In genomic region chr12:31821484-31821883, GRCh38 we compare ENCODE assay signal across 32 cellular contexts.
DNase-seq lines count a peak whose midpoint lies in the region; ATAC-seq, FAIRE-seq and TF ChIP-seq lines count a peak whose summit lies in the region.
"Had no signal": no experiment of that assay in that cellular context is flagged by ENCODE, and none has a peak within 500 bp of the region (broad histone marks: within the 10 kb centered on the region; RNA-seq: fewer than 3 reads in every experiment).

No MANE protein-coding gene starts in this region.

- no peak overlapping the region for H3K18ac ChIP-seq in mesendoderm (ENCODE audit: low read length)

- TF ChIP-seq CTCF in OCI-LY1 (IDR thresholded peaks at IDR 0.05; ENCODE audit: low read length), result no peak
- no peak for TF ChIP-seq CTCF in GM12878 (IDR thresholded peaks at IDR 0.05 in 2 of 3, conservative IDR thresholded peaks at IDR 0.05 in 1 of 3; ENCODE audit: control insufficient read depth in 2 of 3, extremely low read depth in 1 of 3, insufficient read depth in 1 of 3, low read depth in 3 of 3, low read length in 3 of 3)

- H3K4me1 ChIP-seq in OCI-LY1 (ENCODE audit: insufficient read depth, low read length, severe bottlenecking) (peaks cover 18% of the 10 kb centered on the region), GM12878 (ENCODE audit: control insufficient read depth, insufficient read depth, low read length) (no peaks in the 10 kb centered on the region), mesendoderm (ENCODE audit: control insufficient read depth, low read depth, low read length) (no peaks in the 10 kb centered on the region)
- no peaks in the 10 kb centered on the region for H3K4me1 ChIP-seq in effector memory CD4-positive, alpha-beta T cell (ENCODE audit: control insufficient read depth, insufficient read depth, low read length, poor library complexity, severe bottlenecking)
- H3K4me1 ChIP-seq: A549, BE2C, BLaER1, Caco-2 had no signal

- no peak overlapping the region for H3K27ac Mint-ChIP-seq in stimulated activated naive B cell treated with anti-CD40 and anti-IgM and Interleukin-4, amounts not matched to agents 10 μg/mL and 1 μg/mL and 100 μg/mL, for 72 hours
- H3K27ac Mint-ChIP-seq: B cell; CD14-positive monocyte; CD4-positive, alpha-beta memory T cell; CD4-positive, alpha-beta T cell; CD8-positive, alpha-beta T cell had no signal

- H3K23ac ChIP-seq in mesendoderm (ENCODE audit: low read length), result no peak overlapping the region

- no peak overlapping the region for H4K5ac ChIP-seq in mesendoderm (ENCODE audit: low read length)

- no peak overlapping the region for H2BK5ac ChIP-seq in mesendoderm (ENCODE audit: low read length)

- H4K8ac ChIP-seq in mesendoderm (ENCODE audit: low read depth, low read length), result no peak overlapping the region

- FAIRE-seq in GM12878 (lab: Jason Lieb, UNC), result no peak
- FAIRE-seq: A204.1, A549, D721Med had no signal

- no peak overlapping the region for H2AK5ac ChIP-seq in mesendoderm (ENCODE audit: low read length)

- H3K27me3 Mint-ChIP-seq in stimulated activated naive B cell treated with anti-CD40 and anti-IgM and Interleukin-4, amounts not matched to agents 10 μg/mL and 1 μg/mL and 100 μg/mL, for 72 hours, result no peaks in the 10 kb centered on the region
- H3K27me3 Mint-ChIP-seq: B cell; CD4-positive, alpha-beta memory T cell; CD4-positive, alpha-beta T cell; CD4-positive, CD25-positive, alpha-beta regulatory T cell had no signal

- in situ Hi-C loops in GM12878 (cut with MboI), result no loop called here

- H3K79me2 ChIP-seq in OCI-LY1 (ENCODE audit: insufficient read depth, low read length) (no peaks in the 10 kb centered on the region), GM12878 (ENCODE audit: control insufficient read depth, insufficient read depth, low read length) (no peaks in the 10 kb centered on the region), mesendoderm (ENCODE audit: control insufficient read depth, insufficient read depth, low read length) (no peaks in the 10 kb centered on the region)

- no peak for ATAC-seq in GM12878
- ATAC-seq in stimulated activated naive B cell treated with anti-CD40 and anti-IgM and Interleukin-4, amounts not matched to agents 10 μg/mL and 1 μg/mL and 100 μg/mL, for 72 hours (replicated peaks), result peak; percentile 54 to 62
- ATAC-seq: A549; CD8-positive, alpha-beta T cell had no signal

- no peak overlapping the region for H3K4ac ChIP-seq in mesendoderm (ENCODE audit: low read depth, low read length)

- H3K4me3 ChIP-seq in OCI-LY1 (ENCODE audit: low read depth, low read length, poor library complexity, severe bottlenecking) (no peak overlapping the region), GM12878 (no peak overlapping the region), mesendoderm (ENCODE audit: low read length) (no peak overlapping the region)
- no peak overlapping the region for H3K4me3 ChIP-seq in effector memory CD4-positive, alpha-beta T cell (ENCODE audit: insufficient read depth, low read depth, low read length, poor library complexity, severe bottlenecking)
- H3K4me3 ChIP-seq: A549; BLaER1; BLaER1 treated with 17β-estradiol and CSF1 and Interleukin-3, amounts not matched to agents 10 nM and 100 nM had no signal

- H3K9me3 ChIP-seq in OCI-LY1 (ENCODE audit: low read length), result peaks cover 8% of the 10 kb centered on the region
- peaks cover 2% of the 10 kb centered on the region; the same call in 2 of the 3 replicates for H3K9me3 ChIP-seq in GM12878 (replicated peaks; ENCODE audit: control insufficient read depth, insufficient read depth, low read length)
- H3K9me3 ChIP-seq in effector memory CD4-positive, alpha-beta T cell (ENCODE audit: control insufficient read depth, low read length), result no peaks in the 10 kb centered on the region
- H3K9me3 ChIP-seq: BE2C had no signal

- no peak overlapping the region for H3K4me3 Mint-ChIP-seq in stimulated activated naive B cell treated with anti-CD40 and anti-IgM and Interleukin-4, amounts not matched to agents 10 μg/mL and 1 μg/mL and 100 μg/mL, for 72 hours
- H3K4me3 Mint-ChIP-seq: B cell; CD14-positive monocyte; CD4-positive, alpha-beta memory T cell; CD4-positive, alpha-beta T cell; CD4-positive, CD25-positive, alpha-beta regulatory T cell; CD8-positive, alpha-beta memory T cell; CD8-positive, alpha-beta T cell had no signal

- WGBS in GM12878 (ENCODE audit: insufficient coverage, insufficient replicate concordance, low lambda C conversion rate, missing lambda C conversion rate), result 81% methylated on average over 3 of the region's 3 CpGs
- WGBS in mesendoderm (ENCODE audit: extremely low coverage, insufficient coverage, low lambda C conversion rate), result no CpG with 5 or more reads among the region's 3 CpGs

- intact Hi-C loops in GM12878 (cut with micrococcal nuclease; ENCODE audit: unreplicated experiment), result no loop called here
- intact Hi-C loops in head of caudate nucleus (cut with DNase I), result no loop called here

- POLR2A ChIA-PET in GM12878 (lab: Charles Lee), result no interaction called here

- H2AFZ ChIP-seq in OCI-LY1 (ENCODE audit: low read length) (no peak overlapping the region), GM12878 (ENCODE audit: control insufficient read depth, low read depth, low read length) (no peak overlapping the region)

- H3F3A ChIP-seq in OCI-LY1 (ENCODE audit: insufficient read depth, low read length), result no peaks in the 10 kb centered on the region

- peaks cover 6 to 7% of the 10 kb centered on the region in 2 donors for H3K9me3 Mint-ChIP-seq in stimulated activated naive B cell treated with anti-CD40 and anti-IgM and Interleukin-4, amounts not matched to agents 10 μg/mL and 1 μg/mL and 100 μg/mL, for 72 hours

- no TSS peak for BruUV-seq in GM12878 (replicated peaks; lab: Mats Ljungman, UMichigan)

- H2BK15ac ChIP-seq in mesendoderm (replicated peaks; ENCODE audit: low read depth), result no peak overlapping the region

- RAD21 ChIA-PET in GM12878 (lab: Charles Lee; ENCODE audit: unreplicated experiment), result no interaction called here

- CTCF ChIA-PET in GM12878 (lab: Yijun Ruan, JAX), result interaction anchor here (0.7 kb wide), 1 partner anchor 23 kb away, joined by 4 read pairs; no protein-coding TSS in a partner anchor

- no peak for DNase-seq in GM12878 (ENCODE audit: low read depth, low spot score)
- no peak for DNase-seq in stimulated activated naive B cell treated with anti-CD40 and anti-IgM and Interleukin-4, amounts not matched to agents 10 μg/mL and 1 μg/mL and 100 μg/mL, for 72 hours
- no peak for DNase-seq in mesendoderm
- DNase-seq in head of caudate nucleus, result no peak
- no peak for DNase-seq in effector memory CD4-positive, alpha-beta T cell
- DNase-seq: 8988T; ACHN; AML-193; BE2C; C1 segment of cervical spinal cord; Caco-2; Calu3; CD4-positive, alpha-beta memory T cell; CD4-positive, alpha-beta T cell; CD4-positive, CD25-positive, alpha-beta regulatory T cell; CD8-positive, alpha-beta memory T cell; CD8-positive, alpha-beta T cell; COR-L47; DMS 273 treated with DMSO at 0.1 percent for 48 hours; DMS153; DND-41; EL had no signal

- SMC1A ChIA-PET in GM12878 (lab: Charles Lee; ENCODE audit: uncharacterized antibody, unreplicated experiment), result no interaction called here

- H3K27ac ChIP-seq in OCI-LY1 (ENCODE audit: low read depth, low read length, poor library complexity, severe bottlenecking), result peak overlapping the region; percentile 28
- no peak overlapping the region for H3K27ac ChIP-seq in GM12878 (ENCODE audit: control insufficient read depth, insufficient read depth)
- no peak overlapping the region for H3K27ac ChIP-seq in mesendoderm (ENCODE audit: low read depth, low read length)
- no peak overlapping the region for H3K27ac ChIP-seq in effector memory CD4-positive, alpha-beta T cell (ENCODE audit: insufficient read depth, low read length, poor library complexity, severe bottlenecking)
- H3K27ac ChIP-seq: 22Rv1; A549; BLaER1; BLaER1 treated with 17β-estradiol and CSF1 and Interleukin-3, amounts not matched to agents 10 nM and 100 nM; C4-2B had no signal

- TF ChIP-seq EP300 in GM12878 (IDR thresholded peaks at IDR 0.05; ENCODE audit: borderline replicate concordance in 1 of 2, control insufficient read depth in 1 of 2, low read depth in 2 of 2, low read length in 2 of 2), result no peak

- no peaks in the 10 kb centered on the region for H3K9me2 ChIP-seq in OCI-LY1 (ENCODE audit: low read depth, low read length)

- TF ChIP-seq POLR2A in GM12878 (IDR thresholded peaks at IDR 0.05; ENCODE audit: low read depth, low read length), result no peak

- H3K4me1 Mint-ChIP-seq in stimulated activated naive B cell treated with anti-CD40 and anti-IgM and Interleukin-4, amounts not matched to agents 10 μg/mL and 1 μg/mL and 100 μg/mL, for 72 hours, result peaks cover 10 to 24% of the 10 kb centered on the region in 2 donors

- H4K20me1 ChIP-seq in OCI-LY1 (ENCODE audit: insufficient read depth, low read length), result no peaks in the 10 kb centered on the region
- no peaks in the 10 kb centered on the region for H4K20me1 ChIP-seq in GM12878 (ENCODE audit: control insufficient read depth, insufficient read depth)
- H4K20me1 ChIP-seq: BLaER1; BLaER1 treated with 17β-estradiol and CSF1 and Interleukin-3, amounts not matched to agents 10 nM and 100 nM had no signal

- no peak overlapping the region for H3K56ac ChIP-seq in mesendoderm (ENCODE audit: low read length)

- peaks cover 4 to 10% of the 10 kb centered on the region in 2 donors for H3K36me3 Mint-ChIP-seq in stimulated activated naive B cell treated with anti-CD40 and anti-IgM and Interleukin-4, amounts not matched to agents 10 μg/mL and 1 μg/mL and 100 μg/mL, for 72 hours
- H3K36me3 Mint-ChIP-seq: CD4-positive, CD25-positive, alpha-beta regulatory T cell had no signal

- no peak for TF ChIP-seq RAD21 in GM12878 (IDR thresholded peaks at IDR 0.05; ENCODE audit: insufficient read depth, low read depth, low read length)

- H3K4me2 ChIP-seq in OCI-LY1 (ENCODE audit: low read length) (no peak overlapping the region), GM12878 (ENCODE audit: control insufficient read depth, insufficient read depth) (no peak overlapping the region), mesendoderm (ENCODE audit: low read length) (no peak overlapping the region)
- H3K4me2 ChIP-seq: A549; BLaER1; BLaER1 treated with 17β-estradiol and CSF1 and Interleukin-3, amounts not matched to agents 10 nM and 100 nM had no signal

- H3K9ac ChIP-seq in OCI-LY1 (ENCODE audit: low read length), result no peak overlapping the region
- H3K9ac ChIP-seq in GM12878 (ENCODE audit: control insufficient read depth, insufficient read depth, low read length), result no peak overlapping the region
- H3K9ac ChIP-seq in mesendoderm (ENCODE audit: low read length), result no peak overlapping the region
- H3K9ac ChIP-seq: BLaER1; BLaER1 treated with 17β-estradiol and CSF1 and Interleukin-3, amounts not matched to agents 10 nM and 100 nM had no signal

- H3K79me1 ChIP-seq in mesendoderm (ENCODE audit: low read length), result no peaks in the 10 kb centered on the region

- no peaks in the 10 kb centered on the region for H3K27me3 ChIP-seq in OCI-LY1 (ENCODE audit: insufficient read depth, low read length)
- H3K27me3 ChIP-seq in GM12878 (replicated peaks in 1 of 2; ENCODE audit: control insufficient read depth in 2 of 2, insufficient read depth in 2 of 2, low read length in 1 of 2), result no peaks in the 10 kb centered on the region
- no peaks in the 10 kb centered on the region for H3K27me3 ChIP-seq in mesendoderm (ENCODE audit: insufficient read depth, low read length, poor library complexity)
- H3K27me3 ChIP-seq in effector memory CD4-positive, alpha-beta T cell (replicated peaks; ENCODE audit: control insufficient read depth, insufficient read depth, low read length, poor library complexity, severe bottlenecking), result no peaks in the 10 kb centered on the region
- H3K27me3 ChIP-seq: BE2C; BLaER1; BLaER1 treated with 17β-estradiol and CSF1 and Interleukin-3, amounts not matched to agents 10 nM and 100 nM had no signal

- no peaks in the 10 kb centered on the region for H3K36me3 ChIP-seq in OCI-LY1 (ENCODE audit: insufficient read depth, low read length)
- H3K36me3 ChIP-seq in GM12878 (ENCODE audit: control insufficient read depth in 2 of 2, insufficient read depth in 2 of 2, low read length in 1 of 2), result no peaks in the 10 kb centered on the region
- H3K36me3 ChIP-seq in mesendoderm (ENCODE audit: control insufficient read depth, insufficient read depth, low read length), result no peaks in the 10 kb centered on the region
- H3K36me3 ChIP-seq in effector memory CD4-positive, alpha-beta T cell (ENCODE audit: control insufficient read depth, insufficient read depth, low read length), result no peaks in the 10 kb centered on the region
- H3K36me3 ChIP-seq: BE2C, BLaER1 had no signal

- no peak overlapping the region for H2BK120ac ChIP-seq in mesendoderm (ENCODE audit: low read depth, low read length)
